Comparison of ENCODE assay signal across 10 cellular contexts in genomic region chr13:114234266-114234644, GRCh38. TPM values are rescaled to one million over a fixed set of nuclear protein-coding genes. Genes with fewer than 3 reads are reported as not detected.
A peak's percentile ranks its signal among the peaks of the same experiment; 100 is the strongest.
DNase-seq lines count a peak whose midpoint lies in the region; ATAC-seq and TF ChIP-seq lines count a peak whose summit lies in the region.
"Had no signal": no experiment of that assay in that cellular context is flagged by ENCODE, and none has a peak within 500 bp of the region (broad histone marks: within the 10 kb centered on the region; RNA-seq: fewer than 3 reads in every experiment).

No MANE protein-coding gene starts in this region.

- H3K14ac ChIP-seq in trophoblast cell (ENCODE audit: low read length): no peak overlapping the region

- H3K9ac ChIP-seq in PC-3 (ENCODE audit: low read length) (peak overlapping the region; percentile 97; the same call in 1 of the 2 replicates), trophoblast cell (ENCODE audit: low read length) (peak overlapping the region; percentile 76)

- H3K9me3 ChIP-seq in CD8-positive, alpha-beta T cell (ENCODE audit: low read length): no peaks in the 10 kb centered on the region
- no peaks in the 10 kb centered on the region for H3K9me3 ChIP-seq in PC-3 (ENCODE audit: low read length)
- no peaks in the 10 kb centered on the region for H3K9me3 ChIP-seq in trophoblast cell (ENCODE audit: insufficient read depth, low read depth, low read length)

- peak overlapping the region; percentile 80 for H3K4me3 ChIP-seq in CD8-positive, alpha-beta T cell (ENCODE audit: low read depth, low read length)
- H3K4me3 ChIP-seq in PC-3 (ENCODE audit: low read length) (peak overlapping the region; percentile 92; the same call in 1 of the 2 replicates), epithelial cell of esophagus (ENCODE audit: low read length) (peak overlapping the region; percentile 31), trophoblast cell (ENCODE audit: low read depth, low read length) (no peak overlapping the region)

- H2AFZ ChIP-seq in PC-3 (ENCODE audit: low read length) (peak overlapping the region; percentile 91), trophoblast cell (ENCODE audit: insufficient read depth, low read length, poor library complexity) (peak overlapping the region; percentile 98)

- peak overlapping the region; percentile 93 for H3K4ac ChIP-seq in trophoblast cell (ENCODE audit: low read depth, low read length)

- TF ChIP-seq CTCF in CD8-positive, alpha-beta T cell (IDR thresholded peaks at IDR 0.05): no peak
- TF ChIP-seq CTCF in PC-3 (conservative IDR thresholded peaks at IDR 0.05; ENCODE audit: low read depth, low read length) (no peak), epithelial cell of esophagus (IDR thresholded peaks at IDR 0.05; ENCODE audit: insufficient read depth, low read depth, low read length, missing control alignments) (no peak)

- no peak overlapping the region for H3K23ac ChIP-seq in trophoblast cell (ENCODE audit: low read length)

- no peak overlapping the region for H2AK5ac ChIP-seq in trophoblast cell (ENCODE audit: low read length)

- H3K79me1 ChIP-seq in trophoblast cell (ENCODE audit: low read length): peaks cover 7% of the 10 kb centered on the region

- H3K27me3 ChIP-seq in CD8-positive, alpha-beta T cell (ENCODE audit: insufficient read depth, low read length): no peaks in the 10 kb centered on the region
- H3K27me3 ChIP-seq in PC-3 (ENCODE audit: low read length) (no peaks in the 10 kb centered on the region), trophoblast cell (ENCODE audit: insufficient read depth, low read length) (no peaks in the 10 kb centered on the region)

- H3K18ac ChIP-seq in trophoblast cell (ENCODE audit: low read length): no peak overlapping the region

- H2BK12ac ChIP-seq in trophoblast cell (ENCODE audit: low read length): no peak overlapping the region

- H3K4me1 ChIP-seq in CD8-positive, alpha-beta T cell (ENCODE audit: insufficient read depth, low read length): peaks cover 17% of the 10 kb centered on the region
- H3K4me1 ChIP-seq in PC-3 (ENCODE audit: insufficient read depth, low read length): peaks cover 3% of the 10 kb centered on the region; the same call in 1 of the 2 replicates
- peaks cover 5 to 6% of the 10 kb centered on the region in 2 experiments for H3K4me1 ChIP-seq in trophoblast cell (ENCODE audit: control insufficient read depth in 1 of 2, insufficient read depth in 2 of 2, low read length in 2 of 2)

- H2BK120ac ChIP-seq in trophoblast cell (ENCODE audit: insufficient read depth, low read length, poor library complexity): peak overlapping the region; percentile 85

- H3K36me3 Mint-ChIP-seq in CD8-positive, alpha-beta T cell: peaks cover 20% of the 10 kb centered on the region

- peaks cover 10% of the 10 kb centered on the region for H3K36me3 ChIP-seq in CD8-positive, alpha-beta T cell (ENCODE audit: insufficient read depth, low read length)
- peaks cover 16% of the 10 kb centered on the region; the same call in 1 of the 2 replicates for H3K36me3 ChIP-seq in PC-3 (ENCODE audit: low read depth, low read length)
- peaks cover 17 to 21% of the 10 kb centered on the region in 2 experiments for H3K36me3 ChIP-seq in trophoblast cell (ENCODE audit: control insufficient read depth in 1 of 2, insufficient read depth in 2 of 2, low read length in 2 of 2)

- H3K4me3 Mint-ChIP-seq in CD8-positive, alpha-beta T cell: peak overlapping the region; percentile 88

- POLR2A ChIA-PET in CD8-positive, alpha-beta T cell (lab: Charles Lee): no interaction called here
- POLR2A ChIA-PET in PC-3 (lab: Charles Lee; ENCODE audit: unreplicated experiment): no interaction called here

- no peak overlapping the region for H2BK5ac ChIP-seq in trophoblast cell (ENCODE audit: low read depth, low read length, poor library complexity)

- intact Hi-C loops in CD8-positive, alpha-beta T cell (cut with DNase I, micrococcal nuclease): loop anchor here (2.0 kb wide), 3 partner anchors 47 to 417 kb away; partner anchors contain the start of gene UPF3A (in 1 of the 2)
- intact Hi-C loops in PC-3 (cut with micrococcal nuclease): no loop called here

- H4K8ac ChIP-seq in trophoblast cell (ENCODE audit: low read depth, low read length): peak overlapping the region; percentile 97

- no CpG with 5 or more reads among the region's 4 CpGs for WGBS in trophoblast cell (ENCODE audit: extremely low coverage, insufficient coverage, insufficient read length)

- H3K27ac Mint-ChIP-seq in CD8-positive, alpha-beta T cell: peak overlapping the region; percentile 91

- no peaks in the 10 kb centered on the region for H3K9me3 Mint-ChIP-seq in CD8-positive, alpha-beta T cell

- peaks cover 5% of the 10 kb centered on the region; the same call in 1 of the 2 replicates for H4K20me1 ChIP-seq in PC-3 (ENCODE audit: low read length)

- H3K9me2 ChIP-seq in PC-3 (replicated peaks; ENCODE audit: low read length): no peaks in the 10 kb centered on the region

- no TSS peak for BruUV-seq in PC-3 (replicated peaks; lab: Mats Ljungman, UMichigan)

- H3K79me2 ChIP-seq in PC-3 (ENCODE audit: low read length) (peaks cover 30% of the 10 kb centered on the region), trophoblast cell (ENCODE audit: control insufficient read depth, insufficient read depth, low read length, poor library complexity) (peaks cover 10% of the 10 kb centered on the region)

- DNase-seq in CD8-positive, alpha-beta T cell: no peak
- DNase-seq in PC-3: no peak
- no peak for DNase-seq in epithelial cell of esophagus (ENCODE audit: low read depth)
- no peak for DNase-seq in trophoblast cell
- DNase-seq in inferior parietal cortex (ENCODE audit: extremely low spot score): no peak
- no peak for DNase-seq in hypothalamus (lab: John Stamatoyannopoulos, UW)
- no peak for DNase-seq in SW 1271 (lab: John Stamatoyannopoulos, UW)

- H3F3A ChIP-seq in PC-3 (ENCODE audit: low read length, unreplicated experiment): no peaks in the 10 kb centered on the region

- H3K4me1 Mint-ChIP-seq in CD8-positive, alpha-beta T cell (ENCODE audit: low read depth): peaks cover 27% of the 10 kb centered on the region

- CTCF ChIA-PET in CD8-positive, alpha-beta T cell (lab: Charles Lee): no interaction called here
- CTCF ChIA-PET in PC-3 (lab: Charles Lee): no interaction called here

- peak overlapping the region; percentile 61 for H3K27ac ChIP-seq in CD8-positive, alpha-beta T cell (ENCODE audit: low read depth, low read length)
- H3K27ac ChIP-seq in PC-3 (ENCODE audit: low read length) (no peak overlapping the region), trophoblast cell (ENCODE audit: low read depth, low read length) (no peak overlapping the region)

- peak overlapping the region; percentile 55 for H4K91ac ChIP-seq in trophoblast cell (ENCODE audit: low read depth, low read length)

- H3K27me3 Mint-ChIP-seq in CD8-positive, alpha-beta T cell (ENCODE audit: low read depth): peaks cover 6% of the 10 kb centered on the region

- H3K4me2 ChIP-seq in PC-3 (ENCODE audit: low read length) (peak overlapping the region; percentile 87), trophoblast cell (ENCODE audit: low read length) (peak overlapping the region; percentile 88)

- no peak for ATAC-seq in CD8-positive, alpha-beta T cell
- ATAC-seq in PC-3 (no peak), GM21381 (IDR thresholded peaks at IDR 0.05; ENCODE audit: unreplicated experiment) (no peak)

- H4K12ac ChIP-seq in trophoblast cell (ENCODE audit: low read depth, low read length): peak overlapping the region; percentile 91

RNA-seq across cellular contexts. Expression of gene CDC16, which starts 0.4 kb away (rescaled TPM):
- 10 to 100 TPM; 55.6 to 56.2 TPM for total RNA-seq in CD8-positive, alpha-beta T cell
- total RNA-seq in PC-3 (2014; rRNA removed): 16.0 and 21.0 TPM in 2 replicates
- 48.8 and 50.6 TPM in 2 replicates for polyA plus RNA-seq in trophoblast cell (2013)

RNA-seq across cellular contexts. Expression of gene UPF3A, which starts 47.1 kb away (rescaled TPM):
- 10 to 100 TPM; 33.3 to 37.0 TPM for total RNA-seq in CD8-positive, alpha-beta T cell
- total RNA-seq in PC-3 (2014; rRNA removed): 17.4 and 18.1 TPM in 2 replicates
- polyA plus RNA-seq in trophoblast cell (2013): 52.6 and 53.2 TPM in 2 replicates

RNA-seq across cellular contexts. Expression of gene CFAP97D2, which starts 55.2 kb away (rescaled TPM):
- 1 to 10 TPM; 3.8 to 4.1 TPM for total RNA-seq in CD8-positive, alpha-beta T cell
- not detected in 2 replicates for total RNA-seq in PC-3 (2014; rRNA removed)
- polyA plus RNA-seq in trophoblast cell (2013): not detected in 2 replicates
- total RNA-seq: frontal cortex, subcutaneous adipose tissue had no signal
